19 cellular contexts compared by ENCODE assay signal in the genomic region with DNA sequence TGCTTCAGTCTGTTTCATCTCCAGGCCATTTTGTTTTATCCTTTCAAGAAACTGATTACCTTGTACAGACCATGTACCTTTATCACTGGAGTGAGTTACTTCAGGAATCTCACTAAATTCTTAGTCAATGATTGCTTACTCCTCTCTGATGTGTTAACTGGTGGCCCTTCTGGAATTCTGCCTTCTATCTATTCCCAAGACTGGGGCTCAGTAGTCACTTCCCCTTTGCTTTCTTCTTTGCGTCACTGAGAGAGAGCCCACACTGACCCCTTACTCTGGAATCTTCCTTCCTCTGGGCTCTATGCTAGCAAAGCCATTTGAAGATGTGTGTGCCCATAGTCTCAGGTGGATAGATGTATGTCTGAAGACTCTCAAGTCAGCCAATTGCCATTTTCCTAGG. TPM values are rescaled to one million over a fixed set of nuclear protein-coding genes. Genes with fewer than 3 reads are reported as not detected.
A peak's percentile ranks its signal among the peaks of the same experiment; 100 is the strongest.
DNase-seq lines count a peak whose midpoint lies in the region; ATAC-seq and TF ChIP-seq lines count a peak whose summit lies in the region.
"Had no signal": no experiment of that assay in that cellular context is flagged by ENCODE, and none has a peak within 500 bp of the region (broad histone marks: within the 10 kb centered on the region; RNA-seq: fewer than 3 reads in every experiment).

No MANE protein-coding gene starts in this region.

- peaks cover 72% of the 10 kb centered on the region for H3K4me1 Mint-ChIP-seq in CD8-positive, alpha-beta T cell (ENCODE audit: low read depth)
- peaks cover 15% of the 10 kb centered on the region for H3K4me1 Mint-ChIP-seq in Caco-2 (ENCODE audit: low read depth, unreplicated experiment)
- H3K4me1 Mint-ChIP-seq in activated naive CD8-positive, alpha-beta T cell treated with anti-CD3 and anti-CD28 coated beads for 36 hours, result peaks cover 67% of the 10 kb centered on the region

- no peaks in the 10 kb centered on the region for H3K36me3 ChIP-seq in CD8-positive, alpha-beta T cell (ENCODE audit: insufficient read depth, low read length)
- H3K36me3 ChIP-seq in Caco-2 (ENCODE audit: control insufficient read depth, insufficient read depth, low read length) (peaks cover 4% of the 10 kb centered on the region), mesodermal cell (ENCODE audit: control insufficient read depth, insufficient read depth, low read length) (no peaks in the 10 kb centered on the region)
- H3K36me3 ChIP-seq: Peyer's patch had no signal

- POLR2A ChIA-PET in CD8-positive, alpha-beta T cell (lab: Charles Lee), result no interaction called here
- POLR2A ChIA-PET in Caco-2 (lab: Charles Lee), result no interaction called here

- intact Hi-C loops in CD8-positive, alpha-beta T cell (cut with DNase I, micrococcal nuclease), result no loop called here
- intact Hi-C loops in Caco-2 (cut with micrococcal nuclease; ENCODE audit: unreplicated experiment), result no loop called here

- BruUV-seq in Caco-2 (replicated peaks; lab: Mats Ljungman, UMichigan), result no TSS peak

- H3K9me3 ChIP-seq in CD8-positive, alpha-beta T cell (ENCODE audit: low read length), result no peaks in the 10 kb centered on the region
- no peaks in the 10 kb centered on the region for H3K9me3 ChIP-seq in Caco-2
- H3K9me3 ChIP-seq in mesodermal cell (ENCODE audit: control insufficient read depth, low read length), result no peaks in the 10 kb centered on the region
- H3K9me3 ChIP-seq: Peyer's patch had no signal

- no peak for DNase-seq in CD8-positive, alpha-beta T cell
- no peak for DNase-seq in Caco-2
- DNase-seq in activated naive CD8-positive, alpha-beta T cell treated with anti-CD3 and anti-CD28 coated beads for 36 hours, result no peak
- DNase-seq in NCI-H748 treated with DMSO at 0.1 percent for 48 hours (lab: John Stamatoyannopoulos, UW), result no peak
- no peak for DNase-seq in dermis blood vessel endothelial cell
- no peak for DNase-seq in HPDE6-E6E7 (ENCODE audit: extremely low spot score)
- DNase-seq in NCI-H446 treated with DMSO at 0.1 percent for 48 hours (lab: John Stamatoyannopoulos, UW), result no peak
- DNase-seq: DMS153, EL, HFFc6, KG1, NCI-H1105, NCI-H1694 treated with DMSO at 0.1 percent for 48 hours, Peyer's patch, SHP77 treated with DMSO at 0.1 percent for 48 hours had no signal

- H3K36me3 Mint-ChIP-seq in CD8-positive, alpha-beta T cell, result no peaks in the 10 kb centered on the region
- H3K36me3 Mint-ChIP-seq in Caco-2 (ENCODE audit: insufficient read depth, unreplicated experiment), result peaks cover 28% of the 10 kb centered on the region
- peaks cover 5% of the 10 kb centered on the region for H3K36me3 Mint-ChIP-seq in activated naive CD8-positive, alpha-beta T cell treated with anti-CD3 and anti-CD28 coated beads for 36 hours

- H3K4me3 Mint-ChIP-seq in CD8-positive, alpha-beta T cell, result no peak overlapping the region
- H3K4me3 Mint-ChIP-seq in Caco-2 (ENCODE audit: unreplicated experiment), result no peak overlapping the region
- H3K4me3 Mint-ChIP-seq in activated naive CD8-positive, alpha-beta T cell treated with anti-CD3 and anti-CD28 coated beads for 36 hours, result no peak overlapping the region
- H3K4me3 Mint-ChIP-seq: HFFc6 had no signal

- H3K27ac Mint-ChIP-seq in CD8-positive, alpha-beta T cell, result peak overlapping the region; percentile 84
- peak overlapping the region; percentile 5 for H3K27ac Mint-ChIP-seq in Caco-2 (ENCODE audit: unreplicated experiment)
- peak overlapping the region; percentile 89 for H3K27ac Mint-ChIP-seq in activated naive CD8-positive, alpha-beta T cell treated with anti-CD3 and anti-CD28 coated beads for 36 hours
- H3K27ac Mint-ChIP-seq: HFFc6 had no signal

- 100% methylated on average over 1 of the region's 1 CpG; no CpG with 5 or more reads in 1 of the 2 experiments for WGBS in mesodermal cell (ENCODE audit: insufficient coverage in 2 of 2), 2 experiments

- peaks cover 56% of the 10 kb centered on the region for H3K4me1 ChIP-seq in CD8-positive, alpha-beta T cell (ENCODE audit: insufficient read depth, low read length)
- H3K4me1 ChIP-seq in Caco-2 (peaks cover 28% of the 10 kb centered on the region), mesodermal cell (ENCODE audit: control insufficient read depth, insufficient read depth, low read length, poor library complexity, severe bottlenecking) (no peaks in the 10 kb centered on the region)

- H3K4me3 ChIP-seq in CD8-positive, alpha-beta T cell (ENCODE audit: low read depth, low read length), result no peak overlapping the region
- H3K4me3 ChIP-seq in Caco-2 (ENCODE audit: low read depth, low read length) (no peak overlapping the region), mesodermal cell (ENCODE audit: extremely low read depth, insufficient read depth, low read length, poor library complexity, severe bottlenecking) (no peak overlapping the region)
- H3K4me3 ChIP-seq: Peyer's patch had no signal

- no peaks in the 10 kb centered on the region for H3K27me3 ChIP-seq in CD8-positive, alpha-beta T cell (ENCODE audit: insufficient read depth, low read length)
- no peaks in the 10 kb centered on the region for H3K27me3 ChIP-seq in Caco-2 (replicated peaks; ENCODE audit: control insufficient read depth, insufficient read depth, low read length)
- H3K27me3 ChIP-seq: Peyer's patch had no signal

- H3K27ac ChIP-seq in CD8-positive, alpha-beta T cell (ENCODE audit: low read depth, low read length), result no peak overlapping the region
- peak overlapping the region; percentile 38 for H3K27ac ChIP-seq in mesodermal cell (ENCODE audit: low read depth, low read length, severe bottlenecking)
- H3K27ac ChIP-seq: Peyer's patch had no signal

- no peak for ATAC-seq in CD8-positive, alpha-beta T cell

- H3K9me3 Mint-ChIP-seq in CD8-positive, alpha-beta T cell, result no peaks in the 10 kb centered on the region
- no peaks in the 10 kb centered on the region for H3K9me3 Mint-ChIP-seq in Caco-2 (ENCODE audit: unreplicated experiment)
- no peaks in the 10 kb centered on the region for H3K9me3 Mint-ChIP-seq in activated naive CD8-positive, alpha-beta T cell treated with anti-CD3 and anti-CD28 coated beads for 36 hours
- H3K9me3 Mint-ChIP-seq: HFFc6 had no signal

- no peaks in the 10 kb centered on the region for H3K27me3 Mint-ChIP-seq in CD8-positive, alpha-beta T cell (ENCODE audit: low read depth)
- H3K27me3 Mint-ChIP-seq in Caco-2 (ENCODE audit: insufficient read depth, unreplicated experiment), result no peaks in the 10 kb centered on the region
- H3K27me3 Mint-ChIP-seq in activated naive CD8-positive, alpha-beta T cell treated with anti-CD3 and anti-CD28 coated beads for 36 hours, result no peaks in the 10 kb centered on the region

- TF ChIP-seq CTCF in CD8-positive, alpha-beta T cell (IDR thresholded peaks at IDR 0.05), result no peak
- TF ChIP-seq CTCF in Caco-2 (IDR thresholded peaks at IDR 0.05; ENCODE audit: insufficient read depth in 1 of 2, low read depth in 1 of 2, low read length in 1 of 2, severe bottlenecking in 1 of 2, unreplicated experiment in 1 of 2), result no peak

- CTCF ChIA-PET in CD8-positive, alpha-beta T cell (lab: Charles Lee), result no interaction called here
- CTCF ChIA-PET in Caco-2 (lab: Charles Lee), result no interaction called here

RNA-seq across cellular contexts. Expression of gene XCL2, which starts 34.6 kb away (rescaled TPM):
- 10 to 100 TPM; 18.9 to 19.5 TPM for total RNA-seq in CD8-positive, alpha-beta T cell
- total RNA-seq in Caco-2 (2022) (not detected in 2 replicates), dermis blood vessel endothelial cell (not detected in 2 replicates)
- 100 to 1,000 TPM; 136 to 139 TPM for total RNA-seq in activated naive CD8-positive, alpha-beta T cell treated with anti-CD3 and anti-CD28 coated beads for 36 hours
- not detected for polyA plus RNA-seq in mesodermal cell (2013, experiment 1 of 2)
- polyA plus RNA-seq in mesodermal cell (2013, experiment 2 of 2), result not detected
- total RNA-seq: H4, HFFc6 had no signal
- polyA plus RNA-seq: AG04450, BJ had no signal

Comparison
In these comparisons a context has a peak if more than half of its experiments do, and no peak if none do; other contexts are left out.
1. H3K27ac Mint-ChIP-seq: peak in every context shown above with its lines; median percentile 89 in activated naive CD8-positive, alpha-beta T cell treated with anti-CD3 and anti-CD28 coated beads for 36 hours; 84 in CD8-positive, alpha-beta T cell; 5 in Caco-2.
2. RNA of gene XCL2, which starts 34.6 kb away (total RNA-seq): 136 to 139 TPM in activated naive CD8-positive, alpha-beta T cell treated with anti-CD3 and anti-CD28 coated beads for 36 hours and 18.9 to 19.5 TPM in CD8-positive, alpha-beta T cell; not detected in Caco-2 and not detected in dermis blood vessel endothelial cell; every median in the first group is over 10 times any median in the second.